ENCODE assay signal across 41 cellular contexts in the genomic region with DNA sequence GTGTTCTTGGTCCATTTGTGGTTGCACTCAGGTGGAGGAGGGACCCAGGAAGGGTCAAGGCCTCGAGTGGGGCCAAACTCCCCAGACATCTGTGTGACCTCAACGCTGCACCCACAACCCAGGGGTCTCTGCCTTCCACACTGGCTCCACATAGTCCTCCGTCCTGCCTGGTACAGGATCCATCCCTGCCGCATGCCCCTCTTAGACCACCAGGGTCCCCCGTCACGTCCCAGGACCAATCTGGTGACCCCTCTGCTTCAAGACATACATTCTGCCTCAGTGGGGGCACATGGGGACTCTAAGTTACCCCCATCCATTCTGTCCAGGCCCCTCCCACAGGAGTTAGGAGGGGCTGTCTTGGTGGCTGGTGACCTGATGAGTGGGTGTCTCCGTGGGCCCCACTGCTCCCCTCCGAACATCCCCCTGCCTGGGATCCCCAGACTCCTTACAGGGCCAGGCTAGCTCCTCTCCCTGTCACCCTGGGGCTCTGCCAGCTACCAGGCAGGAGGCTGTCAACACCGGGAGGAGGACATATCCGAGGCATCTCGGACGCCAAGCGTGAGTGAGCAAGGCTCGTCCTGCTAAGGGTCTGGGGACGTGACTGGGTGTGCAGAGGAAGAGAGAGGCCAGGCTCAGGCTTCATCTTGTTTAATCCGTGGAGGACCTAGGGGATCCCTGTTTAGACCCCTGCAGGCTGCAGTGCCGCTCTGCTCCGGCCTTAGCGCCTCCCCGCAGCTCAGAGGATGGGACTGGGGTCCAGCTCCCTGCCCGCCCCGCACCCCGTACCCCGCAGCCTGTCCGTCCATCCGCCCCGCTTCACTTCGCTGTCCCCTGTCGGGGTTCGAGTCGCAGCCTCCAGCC. TPM values are rescaled to one million over a fixed set of nuclear protein-coding genes. Genes with fewer than 3 reads are reported as not detected.
DNase-seq lines count a peak whose midpoint lies in the region; ATAC-seq, FAIRE-seq and TF ChIP-seq lines count a peak whose summit lies in the region.
"Had no signal": no experiment of that assay in that cellular context is flagged by ENCODE, and none has a peak within 500 bp of the region (broad histone marks: within the 10 kb centered on the region; RNA-seq: fewer than 3 reads in every experiment).

No MANE protein-coding gene starts in this region.

- H2BK5ac ChIP-seq in mesendoderm (ENCODE audit: low read length), result no peak overlapping the region

- H3K27me3 ChIP-seq in astrocyte (ENCODE audit: insufficient read depth, low read length) (peaks cover 53% of the 10 kb centered on the region), mesendoderm (ENCODE audit: insufficient read depth, low read length, poor library complexity) (no peaks in the 10 kb centered on the region), thyroid gland (peaks cover 11% of the 10 kb centered on the region)

- peaks cover 1% of the 10 kb centered on the region for H3K36me3 Mint-ChIP-seq in astrocyte (ENCODE audit: low read depth, unreplicated experiment)
- H3K36me3 Mint-ChIP-seq: activated naive CD4-positive, alpha-beta T cell treated with anti-CD3 and anti-CD28 coated beads, Interleukin-2, amount 10 ng/mL, durations not matched to agents 7 days and 5 days; brain; IgD-negative memory B cell; natural killer cell had no signal

- H2AFZ ChIP-seq in astrocyte (ENCODE audit: low read depth, low read length), result peak overlapping the region; percentile 10

- no peak overlapping the region for H3K4me3 Mint-ChIP-seq in astrocyte (ENCODE audit: unreplicated experiment)
- H3K4me3 Mint-ChIP-seq: activated CD4-positive, alpha-beta memory T cell treated with anti-CD3 and anti-CD28 coated beads, Interleukin-2, amount 10 ng/mL, durations not matched to agents 7 days and 5 days; activated naive CD4-positive, alpha-beta T cell treated with anti-CD3 and anti-CD28 coated beads, Interleukin-2, amount 10 ng/mL, durations not matched to agents 7 days and 5 days; activated T-helper 1 cell treated with anti-CD3 and anti-CD28 coated beads, Interleukin-12 subunit alpha, Interleukin-12 subunit beta, Interleukin-2, Interleukin-4 antibody, amounts not matched to agents 30 ng/mL and 10 ng/mL and 1 ng/mL, durations not matched to agents 14 hours and 24 hours and 36 hours; brain; CD4-positive, alpha-beta T cell; H9; IgD-negative memory B cell; natural killer cell; stimulated activated naive B cell treated with anti-CD40 and anti-IgM and Interleukin-4, amounts not matched to agents 10 μg/mL and 1 μg/mL and 100 μg/mL, for 72 hours had no signal

- H3K18ac ChIP-seq in mesendoderm (ENCODE audit: low read length), result peak overlapping the region; percentile 45

- no peak overlapping the region for H2AK5ac ChIP-seq in mesendoderm (ENCODE audit: low read length)

- no peaks in the 10 kb centered on the region for H3K79me1 ChIP-seq in mesendoderm (ENCODE audit: low read length)

- intact Hi-C loops in left ventricle myocardium superior (cut with micrococcal nuclease) (no loop called here), thyroid gland (cut with DNase I) (no loop called here)

- no peak overlapping the region for H4K8ac ChIP-seq in mesendoderm (ENCODE audit: low read depth, low read length)

- H3K23ac ChIP-seq in mesendoderm (ENCODE audit: low read length), result no peak overlapping the region

- H3K4me3 ChIP-seq in astrocyte (ENCODE audit: insufficient read depth, low read depth, low read length) (no peak overlapping the region), mesendoderm (ENCODE audit: low read length) (no peak overlapping the region), thyroid gland (replicated peaks in 1 of 3) (no peak overlapping the region)
- H3K4me3 ChIP-seq: gastroesophageal sphincter, lung, mucosa of descending colon, skin epidermis, uterus had no signal

- H4K5ac ChIP-seq in mesendoderm (ENCODE audit: low read length), result no peak overlapping the region

- FAIRE-seq in astrocyte (lab: Jason Lieb, UNC), result no peak
- FAIRE-seq: GM18507, GM19239 had no signal

- DNase-seq in GM13976 (ENCODE audit: low spot score) (peak; percentile 30), astrocyte (ENCODE audit: low read depth) (no peak), left ventricle myocardium superior (peak; percentile 51), mesendoderm (no peak), NCI-H1436 (lab: John Stamatoyannopoulos, UW) (no peak), thyroid gland (no peak)
- DNase-seq: activated CD4-positive, alpha-beta memory T cell treated with anti-CD3 and anti-CD28 coated beads, Interleukin-2, amount 10 ng/mL, durations not matched to agents 7 days and 5 days; activated CD8-positive, alpha-beta memory T cell treated with anti-CD3 and anti-CD28 coated beads, Interleukin-2, amount 50 U/mL, for 48 hours; activated naive CD4-positive, alpha-beta T cell treated with anti-CD3 and anti-CD28 coated beads, Interleukin-2, amount 10 ng/mL, durations not matched to agents 7 days and 5 days; AML-193; CD4-positive, alpha-beta T cell; H9; hippocampal formation; islet precursor cell; mucosa of descending colon; MV-4-11; natural killer cell; NCI-H1436 treated with DMSO at 0.1 percent for 48 hours; NCI-H2081 treated with DMSO at 0.1 percent for 48 hours; NCI-H2227 treated with DMSO at 0.1 percent for 48 hours; NCI-H526 treated with DMSO at 0.1 percent for 48 hours; SHP77 treated with DMSO at 0.1 percent for 48 hours; stimulated activated naive B cell treated with anti-CD40 and anti-IgM and Interleukin-4, amounts not matched to agents 10 μg/mL and 1 μg/mL and 100 μg/mL, for 72 hours; uterus had no signal

- no peaks in the 10 kb centered on the region for H3K79me2 ChIP-seq in astrocyte (ENCODE audit: insufficient read depth, low read length)
- no peaks in the 10 kb centered on the region for H3K79me2 ChIP-seq in mesendoderm (ENCODE audit: control insufficient read depth, insufficient read depth, low read length)

- no peaks in the 10 kb centered on the region for H3K36me3 ChIP-seq in astrocyte (ENCODE audit: insufficient read depth, low read length)
- H3K36me3 ChIP-seq in mesendoderm (ENCODE audit: control insufficient read depth, insufficient read depth, low read length), result no peaks in the 10 kb centered on the region
- no peaks in the 10 kb centered on the region for H3K36me3 ChIP-seq in thyroid gland
- H3K36me3 ChIP-seq: gastroesophageal sphincter, uterus had no signal

- no peaks in the 10 kb centered on the region for H3K9me3 ChIP-seq in astrocyte (ENCODE audit: insufficient read depth, low read depth, low read length)
- H3K9me3 ChIP-seq in thyroid gland, result no peaks in the 10 kb centered on the region
- H3K9me3 ChIP-seq: mucosa of descending colon, uterus had no signal

- peak; percentile 56 for ATAC-seq in left ventricle myocardium superior
- ATAC-seq in GM18909 (IDR thresholded peaks at IDR 0.05; ENCODE audit: poor library complexity, unreplicated experiment), result no peak
- ATAC-seq in HG02970 (IDR thresholded peaks at IDR 0.05; ENCODE audit: low FRiP score, unreplicated experiment), result no peak
- ATAC-seq: gastroesophageal sphincter; mucosa of descending colon; natural killer cell; stimulated activated naive B cell treated with anti-CD40 and anti-IgM and Interleukin-4, amounts not matched to agents 10 μg/mL and 1 μg/mL and 100 μg/mL, for 72 hours had no signal

- peaks cover 6% of the 10 kb centered on the region for H3K9me3 Mint-ChIP-seq in astrocyte (ENCODE audit: unreplicated experiment)
- H3K9me3 Mint-ChIP-seq: activated CD4-positive, alpha-beta memory T cell treated with anti-CD3 and anti-CD28 coated beads, Interleukin-2, amount 10 ng/mL, durations not matched to agents 7 days and 5 days; activated naive CD4-positive, alpha-beta T cell treated with anti-CD3 and anti-CD28 coated beads, Interleukin-2, amount 10 ng/mL, durations not matched to agents 7 days and 5 days; activated T-helper 1 cell treated with anti-CD3 and anti-CD28 coated beads, Interleukin-12 subunit alpha, Interleukin-12 subunit beta, Interleukin-2, Interleukin-4 antibody, amounts not matched to agents 30 ng/mL and 10 ng/mL and 1 ng/mL, durations not matched to agents 14 hours and 24 hours and 36 hours; CD4-positive, alpha-beta T cell; natural killer cell had no signal

- WGBS in mesendoderm (ENCODE audit: extremely low coverage, insufficient coverage, low lambda C conversion rate), result no CpG with 5 or more reads among the region's 31 CpGs
- 32 to 49% methylated on average over 19 to 24 of the region's 31 CpGs for WGBS in thyroid gland, 2 donors

- H3K27ac ChIP-seq in astrocyte (ENCODE audit: low read depth, low read length) (no peak overlapping the region), mesendoderm (ENCODE audit: low read depth, low read length) (no peak overlapping the region), thyroid gland (no peak overlapping the region)
- H3K27ac ChIP-seq: gastroesophageal sphincter, skin epidermis, uterus had no signal

- peak overlapping the region; percentile 75 for H3K56ac ChIP-seq in mesendoderm (ENCODE audit: low read length)

- H3K4me1 Mint-ChIP-seq in astrocyte (ENCODE audit: low read depth, unreplicated experiment), result no peaks in the 10 kb centered on the region
- H3K4me1 Mint-ChIP-seq: activated CD4-positive, alpha-beta memory T cell treated with anti-CD3 and anti-CD28 coated beads, Interleukin-2, amount 10 ng/mL, durations not matched to agents 7 days and 5 days; activated naive CD4-positive, alpha-beta T cell treated with anti-CD3 and anti-CD28 coated beads, Interleukin-2, amount 10 ng/mL, durations not matched to agents 7 days and 5 days had no signal

- no peak overlapping the region for H2BK120ac ChIP-seq in mesendoderm (ENCODE audit: low read depth, low read length)

- H3K4ac ChIP-seq in mesendoderm (ENCODE audit: low read depth, low read length), result no peak overlapping the region

- in situ Hi-C loops in GM13976 (cut with MboI; ENCODE audit: low sequenced_read_pairs, unreplicated experiment), result no loop called here

- no peak for TF ChIP-seq POLR2A in thyroid gland (IDR thresholded peaks at IDR 0.05)

- H2BK15ac ChIP-seq in mesendoderm (replicated peaks; ENCODE audit: low read depth), result no peak overlapping the region

- no peaks in the 10 kb centered on the region for H4K20me1 ChIP-seq in astrocyte (ENCODE audit: insufficient read depth, low read length)

- peaks cover 45% of the 10 kb centered on the region for H3K27me3 Mint-ChIP-seq in astrocyte (ENCODE audit: low read depth, unreplicated experiment)

- TF ChIP-seq CTCF in GM13976 (IDR thresholded peaks at IDR 0.05; ENCODE audit: borderline replicate concordance, control extremely low read depth, extremely low read depth, insufficient read depth, missing control alignments) (no peak), astrocyte (IDR thresholded peaks at IDR 0.05; ENCODE audit: insufficient read depth, low read depth, low read length) (no peak), thyroid gland (IDR thresholded peaks at IDR 0.05) (no peak)

- no peak overlapping the region for H3K27ac Mint-ChIP-seq in astrocyte (ENCODE audit: unreplicated experiment)
- H3K27ac Mint-ChIP-seq: activated CD4-positive, alpha-beta memory T cell treated with anti-CD3 and anti-CD28 coated beads, Interleukin-2, amount 10 ng/mL, durations not matched to agents 7 days and 5 days; activated naive CD4-positive, alpha-beta T cell treated with anti-CD3 and anti-CD28 coated beads, Interleukin-2, amount 10 ng/mL, durations not matched to agents 7 days and 5 days; activated T-helper 1 cell treated with anti-CD3 and anti-CD28 coated beads, Interleukin-12 subunit alpha, Interleukin-12 subunit beta, Interleukin-2, Interleukin-4 antibody, amounts not matched to agents 30 ng/mL and 10 ng/mL and 1 ng/mL, durations not matched to agents 14 hours and 24 hours and 36 hours; CD4-positive, alpha-beta T cell; H9; IgD-negative memory B cell; natural killer cell; stimulated activated naive B cell treated with anti-CD40 and anti-IgM and Interleukin-4, amounts not matched to agents 10 μg/mL and 1 μg/mL and 100 μg/mL, for 72 hours had no signal

- H3K4me1 ChIP-seq in astrocyte (ENCODE audit: insufficient read depth, low read length) (peaks cover 2% of the 10 kb centered on the region), mesendoderm (ENCODE audit: control insufficient read depth, low read depth, low read length) (peaks cover 8% of the 10 kb centered on the region), thyroid gland (no peaks in the 10 kb centered on the region)

- H3K9ac ChIP-seq in astrocyte (ENCODE audit: low read length) (no peak overlapping the region), mesendoderm (ENCODE audit: low read length) (peak overlapping the region; percentile 58)

- H3K4me2 ChIP-seq in astrocyte (ENCODE audit: low read length), result peak overlapping the region; percentile 54
- H3K4me2 ChIP-seq in mesendoderm (ENCODE audit: low read length), result peak overlapping the region; percentile 23

RNA-seq across cellular contexts. Expression of gene TSPAN17, which starts 32.3 kb away (rescaled TPM):
- total RNA-seq in astrocyte, result 56.5 and 57.2 TPM in 2 replicates
- total RNA-seq in left ventricle myocardium superior, result 31.7 TPM
- 26.2 TPM for polyA plus RNA-seq in mesendoderm (2013, experiment 1 of 2)
- 27.6 TPM for polyA plus RNA-seq in mesendoderm (2013, experiment 2 of 2)
- 10 to 100 TPM; 18.9 to 24.7 (median 21.0) TPM for total RNA-seq in thyroid gland

RNA-seq across cellular contexts. Expression of gene EIF4E1B, which starts 49.1 kb away (rescaled TPM):
- total RNA-seq in astrocyte (not detected in 2 replicates), left ventricle myocardium superior (not detected), thyroid gland (not detected)
- 0.17 TPM for polyA plus RNA-seq in mesendoderm (2013, experiment 1 of 2)
- 0.11 TPM for polyA plus RNA-seq in mesendoderm (2013, experiment 2 of 2)
- total RNA-seq: A673; activated CD4-positive, alpha-beta memory T cell treated with anti-CD3 and anti-CD28 coated beads, Interleukin-2, amount 10 ng/mL, durations not matched to agents 7 days and 5 days; activated T-helper 1 cell treated with anti-CD3 and anti-CD28 coated beads, Interleukin-12 subunit alpha, Interleukin-12 subunit beta, Interleukin-2, Interleukin-4 antibody, amounts not matched to agents 30 ng/mL and 10 ng/mL and 1 ng/mL, durations not matched to agents 14 hours and 24 hours and 36 hours; CD4-positive, alpha-beta T cell; chondrocyte; Daoy; gastroesophageal sphincter; lung; mucosa of descending colon; natural killer cell; osteocyte; renal cortical epithelial cell; T-helper 2 cell treated with Interferon-gamma antibody and Interleukin-4, amounts not matched to agents 100 ng/mL and 5 ng/mL, for 36 hours; temporal lobe; uterus had no signal
- polyA plus RNA-seq: IgD-negative memory B cell, lung had no signal

RNA-seq across cellular contexts. Expression of gene SNCB, which starts 49.3 kb away (rescaled TPM):
- total RNA-seq in astrocyte (2.7 and 3.4 TPM in 2 replicates), left ventricle myocardium superior (not detected), thyroid gland (not detected)
- 1.0 TPM for polyA plus RNA-seq in mesendoderm (2013, experiment 1 of 2)
- 1.4 TPM for polyA plus RNA-seq in mesendoderm (2013, experiment 2 of 2)
- total RNA-seq: A673; activated CD4-positive, alpha-beta memory T cell treated with anti-CD3 and anti-CD28 coated beads, Interleukin-2, amount 10 ng/mL, durations not matched to agents 7 days and 5 days; activated T-helper 1 cell treated with anti-CD3 and anti-CD28 coated beads, Interleukin-12 subunit alpha, Interleukin-12 subunit beta, Interleukin-2, Interleukin-4 antibody, amounts not matched to agents 30 ng/mL and 10 ng/mL and 1 ng/mL, durations not matched to agents 14 hours and 24 hours and 36 hours; CD4-positive, alpha-beta T cell; gastroesophageal sphincter; lung; natural killer cell; osteocyte; renal cortical epithelial cell; T-helper 2 cell treated with Interferon-gamma antibody and Interleukin-4, amounts not matched to agents 100 ng/mL and 5 ng/mL, for 36 hours; uterus had no signal
- polyA plus RNA-seq: IgD-negative memory B cell had no signal

Comparison
In these comparisons a context has a peak if more than half of its experiments do, and no peak if none do; other contexts are left out.
1. DNase-seq: peak in GM13976 (single experiment) and left ventricle myocardium superior (single experiment); none in astrocyte (single experiment), mesendoderm (single experiment), NCI-H1436 (single experiment) and thyroid gland (0 of 2).